In the genomic region with DNA sequence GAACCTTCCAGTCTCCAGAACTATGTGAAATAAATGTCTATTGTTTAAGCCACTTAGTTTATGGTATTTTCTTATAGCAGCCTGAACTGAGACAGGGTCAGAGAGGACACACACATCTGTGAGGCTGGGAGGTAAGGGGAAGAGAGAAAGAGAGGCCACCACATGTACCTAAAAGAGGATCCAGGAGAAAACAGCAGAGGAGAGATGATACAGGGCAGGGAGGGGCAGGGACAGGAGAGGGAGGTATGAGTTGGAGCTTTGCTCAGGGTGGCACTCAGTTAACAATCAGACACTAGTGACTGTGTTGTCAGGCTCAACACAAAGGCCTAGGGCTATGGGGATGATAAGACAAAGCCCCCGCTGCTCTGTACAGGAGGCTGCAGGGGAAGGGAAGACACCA, we compare ENCODE assay signal across 17 cellular contexts. TPM values are rescaled to one million over a fixed set of nuclear protein-coding genes. Genes with fewer than 3 reads are reported as not detected.
DNase-seq lines count a peak whose midpoint lies in the region; ATAC-seq, FAIRE-seq and TF ChIP-seq lines count a peak whose summit lies in the region.
"Had no signal": no experiment of that assay in that cellular context is flagged by ENCODE, and none has a peak within 500 bp of the region (broad histone marks: within the 10 kb centered on the region; RNA-seq: fewer than 3 reads in every experiment).

No MANE protein-coding gene starts in this region.

- no peak overlapping the region for H3K4me3 ChIP-seq in small intestine (ENCODE audit: low read depth in 1 of 2, low read length in 2 of 2)

- H3K9me3 Mint-ChIP-seq in neural crest cell, result no peaks in the 10 kb centered on the region
- no peaks in the 10 kb centered on the region for H3K9me3 Mint-ChIP-seq in stimulated activated memory B cell treated with anti-CD40 and anti-IgM and Interleukin-4, amounts not matched to agents 10 μg/mL and 1 μg/mL and 100 μg/mL, for 72 hours
- H3K9me3 Mint-ChIP-seq: CD4-positive, alpha-beta T cell; H9 had no signal

- H3K4me3 Mint-ChIP-seq in neural crest cell, result no peak overlapping the region
- H3K4me3 Mint-ChIP-seq in stimulated activated memory B cell treated with anti-CD40 and anti-IgM and Interleukin-4, amounts not matched to agents 10 μg/mL and 1 μg/mL and 100 μg/mL, for 72 hours, result no peak overlapping the region
- H3K4me3 Mint-ChIP-seq: CD4-positive, alpha-beta T cell; H9 had no signal

- H3K36me3 ChIP-seq in small intestine (ENCODE audit: control insufficient read depth in 2 of 2, insufficient read depth in 2 of 2, low read length in 2 of 2), result no peaks in the 10 kb centered on the region

- no peak for TF ChIP-seq CTCF in neural crest cell (conservative IDR thresholded peaks at IDR 0.05)

- H3K27me3 Mint-ChIP-seq in neural crest cell (ENCODE audit: low read depth), result no peaks in the 10 kb centered on the region
- H3K27me3 Mint-ChIP-seq in stimulated activated memory B cell treated with anti-CD40 and anti-IgM and Interleukin-4, amounts not matched to agents 10 μg/mL and 1 μg/mL and 100 μg/mL, for 72 hours, result no peaks in the 10 kb centered on the region
- H3K27me3 Mint-ChIP-seq: CD4-positive, alpha-beta T cell had no signal

- 93 to 100% (median 96%) methylated on average over 1 of the region's 1 CpG for WGBS in small intestine, 3 donors

- FAIRE-seq in small intestine (lab: Jason Lieb, UNC), result no peak
- FAIRE-seq: D721Med, G401.6, GM12891, GM19239, H1 had no signal

- H3K36me3 Mint-ChIP-seq in neural crest cell (ENCODE audit: low read depth), result no peaks in the 10 kb centered on the region
- H3K36me3 Mint-ChIP-seq in stimulated activated memory B cell treated with anti-CD40 and anti-IgM and Interleukin-4, amounts not matched to agents 10 μg/mL and 1 μg/mL and 100 μg/mL, for 72 hours, result no peaks in the 10 kb centered on the region

- no peaks in the 10 kb centered on the region for H3K9me3 ChIP-seq in small intestine (ENCODE audit: control insufficient read depth, low read depth)
- H3K9me3 ChIP-seq: Caco-2 had no signal

- intact Hi-C loops in posterior vena cava (cut with DNase I), result no loop called here

- no peaks in the 10 kb centered on the region for H3K27me3 ChIP-seq in small intestine (ENCODE audit: control insufficient read depth in 2 of 2, insufficient read depth in 2 of 2, low read length in 2 of 2)

- H3K27ac ChIP-seq in small intestine (ENCODE audit: low read depth in 1 of 2, low read length in 1 of 2), result no peak overlapping the region

- H3K4me1 ChIP-seq in small intestine (ENCODE audit: control insufficient read depth in 2 of 2, insufficient read depth in 1 of 2, low read depth in 1 of 2, low read length in 1 of 2), result no peaks in the 10 kb centered on the region

- peak overlapping the region; percentile 43 for H3K27ac Mint-ChIP-seq in neural crest cell (ENCODE audit: unreplicated experiment)
- peak overlapping the region; percentile 50 for H3K27ac Mint-ChIP-seq in stimulated activated memory B cell treated with anti-CD40 and anti-IgM and Interleukin-4, amounts not matched to agents 10 μg/mL and 1 μg/mL and 100 μg/mL, for 72 hours
- H3K27ac Mint-ChIP-seq: CD4-positive, alpha-beta T cell had no signal

- H3K4me1 Mint-ChIP-seq in neural crest cell, result no peaks in the 10 kb centered on the region
- peaks cover 27% of the 10 kb centered on the region for H3K4me1 Mint-ChIP-seq in stimulated activated memory B cell treated with anti-CD40 and anti-IgM and Interleukin-4, amounts not matched to agents 10 μg/mL and 1 μg/mL and 100 μg/mL, for 72 hours

- peak; percentile 27 for DNase-seq in activated effector memory CD4-positive, alpha-beta T cell treated with anti-CD3 and anti-CD28 coated beads, Interleukin-2, amount 50 U/mL, for 16 hours
- no peak for DNase-seq in activated effector memory CD4-positive, alpha-beta T cell treated with Interleukin-2 at 50 U/mL for 16 hours
- DNase-seq in neural crest cell (ENCODE audit: low read depth, low spot score) (no peak), small intestine (no peak), posterior vena cava (ENCODE audit: low spot score) (no peak)
- DNase-seq in stimulated activated CD4-positive, alpha-beta T cell treated with anti-CD3 and anti-CD28 coated beads, Interleukin-4, amount 100 ng/mL, for 4 hours, result no peak
- DNase-seq: 8988T; C1 segment of cervical spinal cord; Caco-2; CD4-positive, alpha-beta T cell; H9 had no signal

- peak; percentile 67 for ATAC-seq in stimulated activated memory B cell treated with anti-CD40 and anti-IgM and Interleukin-4, amounts not matched to agents 10 μg/mL and 1 μg/mL and 100 μg/mL, for 72 hours

RNA-seq across cellular contexts. Expression of gene KIF9, which starts 17.6 kb away (rescaled TPM):
- total RNA-seq in neural crest cell (6.9 and 7.1 TPM in 2 replicates), posterior vena cava (1 to 10 TPM; 4.7 to 5.6 TPM)
- polyA plus RNA-seq in small intestine, result 10 to 100 TPM in 2 of 3 donors, 1 to 10 TPM in 1; 8.5 to 19.3 (median 10.8) TPM

RNA-seq across cellular contexts. Expression of gene KLHL18, which starts 17.7 kb away (rescaled TPM):
- 36.1 and 39.1 TPM in 2 replicates for total RNA-seq in neural crest cell
- 10 to 100 TPM; 14.6 to 23.3 (median 20.5) TPM for polyA plus RNA-seq in small intestine
- total RNA-seq in posterior vena cava, result 10 to 100 TPM; 21.2 to 21.6 TPM
